ENCODE assay signal across 34 cellular contexts in the genomic region with DNA sequence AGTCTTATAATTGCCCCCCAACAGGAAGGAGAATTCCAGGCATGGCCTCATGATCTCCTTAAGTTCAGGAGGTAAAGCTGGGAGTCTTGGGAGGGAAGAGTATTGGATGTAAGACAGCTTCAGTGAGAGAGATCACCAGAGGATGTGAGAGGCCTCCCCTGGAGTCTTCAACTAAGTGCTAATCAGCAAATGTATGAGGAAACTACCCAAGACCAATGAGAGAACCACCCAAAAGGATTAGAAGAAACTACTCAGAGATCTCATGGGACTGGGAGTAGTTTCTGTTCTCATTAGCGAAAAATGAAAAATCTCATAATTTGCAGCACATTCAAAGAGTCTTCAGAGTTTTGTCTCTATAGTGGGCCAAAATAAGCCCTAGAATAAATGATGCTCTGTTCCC. TPM values are rescaled to one million over a fixed set of nuclear protein-coding genes. Genes with fewer than 3 reads are reported as not detected.
"Had no signal": no experiment of that assay in that cellular context is flagged by ENCODE, and none has a peak within 500 bp of the region (broad histone marks: within the 10 kb centered on the region; RNA-seq: fewer than 3 reads in every experiment).

No MANE protein-coding gene starts in this region.

- DNase-seq: activated CD4-positive, alpha-beta memory T cell treated with anti-CD3 and anti-CD28 coated beads, Interleukin-2, amount 10 ng/mL, durations not matched to agents 7 days and 5 days; activated CD4-positive, alpha-beta T cell treated with anti-CD3 and anti-CD28 coated beads for 1 hour; activated CD4-positive, alpha-beta T cell treated with anti-CD3 and anti-CD28 coated beads for 4 hours; activated CD4-positive, alpha-beta T cell treated with anti-CD3 and anti-CD28 coated beads, Interleukin-2, amount 10 ng/mL, durations not matched to agents 7 days and 5 days; activated CD4-positive, alpha-beta T cell treated with anti-CD3 and anti-CD28 coated beads, Interleukin-2, amount 50 U/mL, for 4 hours; activated effector memory CD4-positive, alpha-beta T cell treated with Interleukin-2 at 50 U/mL for 16 hours; activated gamma-delta T cell treated with Interleukin-2 at 50 U/mL for 16 hours; activated naive CD4-positive, alpha-beta T cell treated with anti-CD3 and anti-CD28 coated beads, Interleukin-2, amount 50 U/mL, for 16 hours; activated naive CD4-positive, alpha-beta T cell treated with Interleukin-2 at 50 U/mL for 16 hours; activated T-cell treated with anti-CD3 and anti-CD28 coated beads, Interleukin-2, amount 50 U/mL, for 4 hours; amniotic stem cell; anterior cingulate cortex; brain microvascular endothelial cell; dermis blood vessel endothelial cell; effector CD4-positive, alpha-beta T cell; effector memory CD8-positive, alpha-beta T cell; esophagus squamous epithelium; foreskin fibroblast; head of caudate nucleus; T-helper 1 cell; T-helper 17 cell; T1000; WERI-Rb-1 had no signal

- H3K36me3 ChIP-seq: brain microvascular endothelial cell, esophagus squamous epithelium, WERI-Rb-1 had no signal

- H3K4me3 Mint-ChIP-seq: activated CD4-positive, alpha-beta memory T cell treated with anti-CD3 and anti-CD28 coated beads, Interleukin-2, amount 10 ng/mL, durations not matched to agents 7 days and 5 days; activated CD4-positive, alpha-beta T cell treated with anti-CD3 and anti-CD28 coated beads, Interleukin-2, amount 10 ng/mL, durations not matched to agents 7 days and 5 days; activated naive CD8-positive, alpha-beta T cell; activated T-cell treated with anti-CD3 and anti-CD28 coated beads, Interleukin-2, amount 50 U/mL, for 4 hours; activated T-helper 17 cell treated with anti-CD3 and anti-CD28 coated beads, Interleukin-2, amount 50 U/mL, for 72 hours; central memory CD8-positive, alpha-beta T cell; effector memory CD8-positive, alpha-beta T cell; T-helper 2 cell treated with Interferon-gamma antibody and Interleukin-4, amounts not matched to agents 5 μg/mL and 100 μg/mL, for 36 hours had no signal

- H3K27ac Mint-ChIP-seq: activated CD4-positive, alpha-beta memory T cell treated with anti-CD3 and anti-CD28 coated beads, Interleukin-2, amount 10 ng/mL, durations not matched to agents 7 days and 5 days; activated CD4-positive, alpha-beta T cell treated with anti-CD3 and anti-CD28 coated beads, Interleukin-2, amount 10 ng/mL, durations not matched to agents 7 days and 5 days; activated naive CD8-positive, alpha-beta T cell; activated T-helper 17 cell treated with anti-CD3 and anti-CD28 coated beads, Interleukin-2, amount 50 U/mL, for 72 hours; effector memory CD8-positive, alpha-beta T cell; T-helper 17 cell; T-helper 2 cell treated with Interferon-gamma antibody and Interleukin-4, amounts not matched to agents 5 μg/mL and 100 μg/mL, for 36 hours had no signal

- H3K4me3 ChIP-seq: coronary artery, esophagus squamous epithelium had no signal

- H3K27ac ChIP-seq: brain microvascular endothelial cell, coronary artery, epithelial cell of prostate, esophagus squamous epithelium, WERI-Rb-1 had no signal

- H3K27me3 ChIP-seq: brain microvascular endothelial cell, esophagus squamous epithelium had no signal

- FAIRE-seq: astrocyte, bronchial epithelial cell, endometrium, endothelial cell of umbilical vein, frontal cortex had no signal

- H3K4me1 Mint-ChIP-seq: activated CD4-positive, alpha-beta memory T cell treated with anti-CD3 and anti-CD28 coated beads, Interleukin-2, amount 10 ng/mL, durations not matched to agents 7 days and 5 days; activated CD4-positive, alpha-beta T cell treated with anti-CD3 and anti-CD28 coated beads, Interleukin-2, amount 10 ng/mL, durations not matched to agents 7 days and 5 days; activated T-helper 17 cell treated with anti-CD3 and anti-CD28 coated beads, Interleukin-2, amount 50 U/mL, for 72 hours; central memory CD8-positive, alpha-beta T cell; T-helper 17 cell had no signal

- ATAC-seq: activated T-cell treated with anti-CD3 and anti-CD28 coated beads, Interleukin-2, amount 50 U/mL, for 4 hours; activated T-helper 17 cell treated with anti-CD3 and anti-CD28 coated beads, Interleukin-2, amount 50 U/mL, for 72 hours; effector memory CD8-positive, alpha-beta T cell; T-helper 17 cell had no signal

RNA-seq across cellular contexts. Expression of gene WNT2B, which starts 36.6 kb away (rescaled TPM):
- total RNA-seq: activated CD4-positive, alpha-beta T cell treated with anti-CD3 and anti-CD28 coated beads, Interleukin-2, amount 10 ng/mL, durations not matched to agents 7 days and 5 days had no signal
